ENCODE assay signal across 1 cellular context in the genomic region with DNA sequence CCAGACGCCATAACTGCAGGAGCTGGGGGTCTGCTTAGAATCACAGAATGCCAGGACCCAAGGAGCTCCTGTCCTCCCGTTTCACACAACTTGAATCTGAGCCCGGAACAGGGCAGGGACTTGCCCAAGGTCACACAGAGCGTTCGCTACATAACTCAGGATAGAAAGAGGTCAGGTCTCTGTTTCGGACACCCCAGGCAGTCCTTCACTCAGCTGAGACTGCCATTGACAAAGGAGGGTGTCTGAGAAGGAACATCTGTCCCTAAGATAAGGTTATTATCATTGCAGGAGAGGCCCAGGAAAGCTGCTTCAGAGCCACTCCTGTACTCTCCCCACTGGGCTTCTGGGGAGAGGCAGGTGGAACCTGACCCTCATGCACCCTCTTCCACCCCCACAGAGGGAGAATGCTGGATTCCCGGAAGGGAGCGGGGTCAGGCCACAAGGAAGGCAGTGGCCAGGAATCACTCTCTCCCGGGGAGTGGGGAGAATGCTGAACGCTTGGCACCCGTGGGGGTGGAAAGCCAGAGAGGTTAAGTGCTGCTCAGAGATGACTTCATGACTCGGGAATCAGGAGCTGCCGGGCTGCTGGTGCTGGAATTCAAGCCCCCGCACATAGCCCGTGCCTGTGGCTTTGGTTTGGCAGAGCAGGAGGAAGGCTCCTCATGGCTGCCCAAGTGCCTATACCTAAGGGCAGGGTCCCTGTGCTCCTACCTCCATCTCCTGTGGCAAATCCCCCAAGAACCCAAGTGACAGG.
TF ChIP-seq lines count a peak whose summit lies in the region.

No MANE protein-coding gene starts in this region.

TF ChIP-seq in K562, 482 proteins besides CTCF, POLR2A, EP300 and RAD21 (continued from another document):
- TF ChIP-seq, protein P1, sequence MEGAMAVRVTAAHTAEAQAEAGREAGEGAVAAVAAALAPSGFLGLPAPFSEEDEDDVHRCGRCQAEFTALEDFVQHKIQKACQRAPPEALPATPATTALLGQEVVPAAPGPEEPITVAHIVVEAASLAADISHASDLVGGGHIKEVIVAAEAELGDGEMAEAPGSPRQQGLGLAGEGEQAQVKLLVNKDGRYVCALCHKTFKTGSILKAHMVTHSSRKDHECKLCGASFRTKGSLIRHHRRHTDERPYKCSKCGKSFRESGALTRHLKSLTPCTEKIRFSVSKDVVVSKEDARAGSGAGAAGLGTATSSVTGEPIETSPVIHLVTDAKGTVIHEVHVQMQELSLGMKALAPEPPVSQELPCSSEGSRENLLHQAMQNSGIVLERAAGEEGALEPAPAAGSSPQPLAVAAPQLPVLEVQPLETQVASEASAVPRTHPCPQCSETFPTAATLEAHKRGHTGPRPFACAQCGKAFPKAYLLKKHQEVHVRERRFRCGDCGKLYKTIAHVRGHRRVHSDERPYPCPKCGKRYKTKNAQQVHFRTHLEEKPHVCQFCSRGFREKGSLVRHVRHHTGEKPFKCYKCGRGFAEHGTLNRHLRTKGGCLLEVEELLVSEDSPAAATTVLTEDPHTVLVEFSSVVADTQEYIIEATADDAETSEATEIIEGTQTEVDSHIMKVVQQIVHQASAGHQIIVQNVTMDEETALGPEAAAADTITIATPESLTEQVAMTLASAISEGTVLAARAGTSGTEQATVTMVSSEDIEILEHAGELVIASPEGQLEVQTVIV (CRISPR knock-in tag; IDR thresholded peaks at IDR 0.05; ENCODE audit: borderline replicate concordance) = no peak
- TF ChIP-seq NR4A1 (CRISPR knock-in tag; IDR thresholded peaks at IDR 0.05) (no peak), NR4A1 (tag; IDR thresholded peaks at IDR 0.05) (no peak), ZBTB49 (CRISPR knock-in tag; IDR thresholded peaks at IDR 0.05; ENCODE audit: borderline replicate concordance) (no peak), ASH1L (IDR thresholded peaks at IDR 0.05; ENCODE audit: borderline replicate concordance, low read depth, partially characterized antibody) (no peak), SMAD3 (CRISPR knock-in tag; conservative IDR thresholded peaks at IDR 0.05) (no peak), SREBF1 (IDR thresholded peaks at IDR 0.05; ENCODE audit: borderline replicate concordance, low read depth, low read length) (no peak), BRCA1 (IDR thresholded peaks at IDR 0.05) (no peak), BRCA1 (CRISPR knock-in tag; IDR thresholded peaks at IDR 0.05) (no peak), POLR2AphosphoS5 (IDR thresholded peaks at IDR 0.05; ENCODE audit: control insufficient read depth, insufficient read depth, low read depth, low read length) (peak; percentile 71), ESRRB (CRISPR knock-in tag; IDR thresholded peaks at IDR 0.05; ENCODE audit: borderline replicate concordance) (no peak), RNF219 (CRISPR knock-in tag; IDR thresholded peaks at IDR 0.05) (no peak), HSF4 (CRISPR knock-in tag; IDR thresholded peaks at IDR 0.05; ENCODE audit: borderline replicate concordance) (no peak; the same call in 1 of the 2 replicates), ZNF584 (CRISPR knock-in tag; IDR thresholded peaks at IDR 0.05; ENCODE audit: low read depth) (no peak), PHB2 (IDR thresholded peaks at IDR 0.05; ENCODE audit: low read depth) (peak; percentile 49; the same call in 1 of the 2 replicates), ZNF695 (CRISPR knock-in tag; IDR thresholded peaks at IDR 0.05) (no peak), ZNF23 (CRISPR knock-in tag; IDR thresholded peaks at IDR 0.05) (no peak), ELK1 (CRISPR knock-in tag; IDR thresholded peaks at IDR 0.05) (no peak), TCF3 (CRISPR knock-in tag; IDR thresholded peaks at IDR 0.05) (peak; percentile 91), CBFA2T2 (conservative IDR thresholded peaks at IDR 0.05) (peak; percentile 89), ZNF644 (tag; IDR thresholded peaks at IDR 0.05; ENCODE audit: low read depth) (0 out of 2 replicates have a peak, but pooled peaks have one; percentile 30), POLR3A (IDR thresholded peaks at IDR 0.05; ENCODE audit: borderline replicate concordance, extremely low read depth, insufficient read depth, insufficient read length) (no peak), HDGF (IDR thresholded peaks at IDR 0.05) (no peak), ZBTB26 (CRISPR knock-in tag; IDR thresholded peaks at IDR 0.05) (no peak), ZC3H4 (CRISPR knock-in tag; IDR thresholded peaks at IDR 0.05; ENCODE audit: borderline replicate concordance) (no peak), STAT5A (IDR thresholded peaks at IDR 0.05; ENCODE audit: borderline replicate concordance, low read length) (peak; percentile 37; the same call in 1 of the 2 replicates), CHD2 (IDR thresholded peaks at IDR 0.05; ENCODE audit: low read depth, low read length) (no peak)
- TF ChIP-seq, protein P2, sequence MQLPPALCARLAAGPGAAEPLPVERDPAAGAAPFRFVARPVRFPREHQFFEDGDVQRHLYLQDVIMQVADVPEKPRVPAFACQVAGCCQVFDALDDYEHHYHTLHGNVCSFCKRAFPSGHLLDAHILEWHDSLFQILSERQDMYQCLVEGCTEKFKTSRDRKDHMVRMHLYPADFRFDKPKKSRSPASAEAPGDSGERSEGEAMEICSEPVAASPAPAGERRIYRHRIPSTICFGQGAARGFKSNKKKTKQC (CRISPR knock-in tag; IDR thresholded peaks at IDR 0.05) = no peak
- TF ChIP-seq, protein P3, sequence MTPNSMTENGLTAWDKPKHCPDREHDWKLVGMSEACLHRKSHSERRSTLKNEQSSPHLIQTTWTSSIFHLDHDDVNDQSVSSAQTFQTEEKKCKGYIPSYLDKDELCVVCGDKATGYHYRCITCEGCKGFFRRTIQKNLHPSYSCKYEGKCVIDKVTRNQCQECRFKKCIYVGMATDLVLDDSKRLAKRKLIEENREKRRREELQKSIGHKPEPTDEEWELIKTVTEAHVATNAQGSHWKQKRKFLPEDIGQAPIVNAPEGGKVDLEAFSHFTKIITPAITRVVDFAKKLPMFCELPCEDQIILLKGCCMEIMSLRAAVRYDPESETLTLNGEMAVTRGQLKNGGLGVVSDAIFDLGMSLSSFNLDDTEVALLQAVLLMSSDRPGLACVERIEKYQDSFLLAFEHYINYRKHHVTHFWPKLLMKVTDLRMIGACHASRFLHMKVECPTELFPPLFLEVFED (CRISPR knock-in tag; conservative IDR thresholded peaks at IDR 0.05) = no peak
- TF ChIP-seq, protein P4, sequence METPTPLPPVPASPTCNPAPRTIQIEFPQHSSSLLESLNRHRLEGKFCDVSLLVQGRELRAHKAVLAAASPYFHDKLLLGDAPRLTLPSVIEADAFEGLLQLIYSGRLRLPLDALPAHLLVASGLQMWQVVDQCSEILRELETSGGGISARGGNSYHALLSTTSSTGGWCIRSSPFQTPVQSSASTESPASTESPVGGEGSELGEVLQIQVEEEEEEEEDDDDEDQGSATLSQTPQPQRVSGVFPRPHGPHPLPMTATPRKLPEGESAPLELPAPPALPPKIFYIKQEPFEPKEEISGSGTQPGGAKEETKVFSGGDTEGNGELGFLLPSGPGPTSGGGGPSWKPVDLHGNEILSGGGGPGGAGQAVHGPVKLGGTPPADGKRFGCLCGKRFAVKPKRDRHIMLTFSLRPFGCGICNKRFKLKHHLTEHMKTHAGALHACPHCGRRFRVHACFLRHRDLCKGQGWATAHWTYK (CRISPR knock-in tag; IDR thresholded peaks at IDR 0.05) = no peak
- TF ChIP-seq, protein P5, sequence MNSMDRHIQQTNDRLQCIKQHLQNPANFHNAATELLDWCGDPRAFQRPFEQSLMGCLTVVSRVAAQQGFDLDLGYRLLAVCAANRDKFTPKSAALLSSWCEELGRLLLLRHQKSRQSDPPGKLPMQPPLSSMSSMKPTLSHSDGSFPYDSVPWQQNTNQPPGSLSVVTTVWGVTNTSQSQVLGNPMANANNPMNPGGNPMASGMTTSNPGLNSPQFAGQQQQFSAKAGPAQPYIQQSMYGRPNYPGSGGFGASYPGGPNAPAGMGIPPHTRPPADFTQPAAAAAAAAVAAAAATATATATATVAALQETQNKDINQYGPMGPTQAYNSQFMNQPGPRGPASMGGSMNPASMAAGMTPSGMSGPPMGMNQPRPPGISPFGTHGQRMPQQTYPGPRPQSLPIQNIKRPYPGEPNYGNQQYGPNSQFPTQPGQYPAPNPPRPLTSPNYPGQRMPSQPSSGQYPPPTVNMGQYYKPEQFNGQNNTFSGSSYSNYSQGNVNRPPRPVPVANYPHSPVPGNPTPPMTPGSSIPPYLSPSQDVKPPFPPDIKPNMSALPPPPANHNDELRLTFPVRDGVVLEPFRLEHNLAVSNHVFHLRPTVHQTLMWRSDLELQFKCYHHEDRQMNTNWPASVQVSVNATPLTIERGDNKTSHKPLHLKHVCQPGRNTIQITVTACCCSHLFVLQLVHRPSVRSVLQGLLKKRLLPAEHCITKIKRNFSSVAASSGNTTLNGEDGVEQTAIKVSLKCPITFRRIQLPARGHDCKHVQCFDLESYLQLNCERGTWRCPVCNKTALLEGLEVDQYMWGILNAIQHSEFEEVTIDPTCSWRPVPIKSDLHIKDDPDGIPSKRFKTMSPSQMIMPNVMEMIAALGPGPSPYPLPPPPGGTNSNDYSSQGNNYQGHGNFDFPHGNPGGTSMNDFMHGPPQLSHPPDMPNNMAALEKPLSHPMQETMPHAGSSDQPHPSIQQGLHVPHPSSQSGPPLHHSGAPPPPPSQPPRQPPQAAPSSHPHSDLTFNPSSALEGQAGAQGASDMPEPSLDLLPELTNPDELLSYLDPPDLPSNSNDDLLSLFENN (IDR thresholded peaks at IDR 0.05; ENCODE audit: low read depth in 2 of 2, low read length in 2 of 2) = peak in 1 of 2 experiments; percentile 68; a peak in 2 of 4 replicates
- TF ChIP-seq, protein P6, sequence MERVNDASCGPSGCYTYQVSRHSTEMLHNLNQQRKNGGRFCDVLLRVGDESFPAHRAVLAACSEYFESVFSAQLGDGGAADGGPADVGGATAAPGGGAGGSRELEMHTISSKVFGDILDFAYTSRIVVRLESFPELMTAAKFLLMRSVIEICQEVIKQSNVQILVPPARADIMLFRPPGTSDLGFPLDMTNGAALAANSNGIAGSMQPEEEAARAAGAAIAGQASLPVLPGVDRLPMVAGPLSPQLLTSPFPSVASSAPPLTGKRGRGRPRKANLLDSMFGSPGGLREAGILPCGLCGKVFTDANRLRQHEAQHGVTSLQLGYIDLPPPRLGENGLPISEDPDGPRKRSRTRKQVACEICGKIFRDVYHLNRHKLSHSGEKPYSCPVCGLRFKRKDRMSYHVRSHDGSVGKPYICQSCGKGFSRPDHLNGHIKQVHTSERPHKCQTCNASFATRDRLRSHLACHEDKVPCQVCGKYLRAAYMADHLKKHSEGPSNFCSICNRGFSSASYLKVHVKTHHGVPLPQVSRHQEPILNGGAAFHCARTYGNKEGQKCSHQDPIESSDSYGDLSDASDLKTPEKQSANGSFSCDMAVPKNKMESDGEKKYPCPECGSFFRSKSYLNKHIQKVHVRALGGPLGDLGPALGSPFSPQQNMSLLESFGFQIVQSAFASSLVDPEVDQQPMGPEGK (CRISPR knock-in tag; IDR thresholded peaks at IDR 0.05; ENCODE audit: borderline replicate concordance) = no peak
